ENCODE assay signal across 8 cellular contexts in the genomic region with DNA sequence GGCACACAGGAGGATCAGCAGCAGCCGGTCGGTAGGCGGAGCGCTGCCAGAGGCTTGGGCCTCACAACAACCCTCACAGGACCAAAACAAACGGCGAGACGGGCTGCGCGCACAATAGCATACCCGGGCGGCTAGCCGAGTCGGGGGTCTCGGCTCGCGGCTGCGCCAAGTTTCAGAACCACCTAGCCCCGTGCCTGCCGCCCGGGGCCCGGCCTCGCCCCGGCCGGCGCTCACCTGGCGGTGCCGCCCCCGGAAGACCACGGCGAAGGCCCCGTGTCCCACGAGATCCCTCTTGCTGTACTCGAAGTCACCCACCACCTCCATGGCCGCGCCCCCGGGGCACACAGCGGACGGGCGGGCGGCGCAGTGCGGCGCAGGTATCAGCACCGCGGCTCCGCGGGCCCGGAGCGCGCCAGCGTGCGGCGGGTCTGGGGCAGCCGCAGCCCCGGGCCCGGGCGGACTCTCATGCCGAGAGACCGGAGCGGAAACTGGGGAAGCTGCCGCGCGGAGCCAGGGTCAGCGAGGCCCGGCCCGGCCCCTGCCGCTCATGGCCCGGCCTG. TPM values are rescaled to one million over a fixed set of nuclear protein-coding genes. Genes with fewer than 3 reads are reported as not detected.
DNase-seq lines count a peak whose midpoint lies in the region; ATAC-seq and TF ChIP-seq lines count a peak whose summit lies in the region.

No MANE protein-coding gene starts in this region.

- TF ChIP-seq CTCF in WI38 (IDR thresholded peaks at IDR 0.05; ENCODE audit: low read depth, low read length) = peak; percentile 49; the same call in 1 of the 2 replicates
- TF ChIP-seq CTCF in chondrocyte (IDR thresholded peaks at IDR 0.05) = peak; percentile 66

- peak overlapping the region; percentile 75 for H3K4me3 ChIP-seq in WI38 (ENCODE audit: low read depth, low read length)
- H3K4me3 ChIP-seq in skin epidermis = peak overlapping the region; percentile 50 to 95 (median 87)

- no peaks in the 10 kb centered on the region for H3K9me3 Mint-ChIP-seq in chondrocyte (ENCODE audit: low read depth)

- peak overlapping the region; percentile 55 to 95 (median 81) for H3K27ac ChIP-seq in skin epidermis

- DNase-seq in C1 segment of cervical spinal cord (lab: John Stamatoyannopoulos, UW) (peak in 11 of 14 donors; percentile 38 to 75 (median 65)), NCI-H1105 treated with DMSO at 0.1 percent for 48 hours (lab: John Stamatoyannopoulos, UW) (peak; percentile 59), chondrocyte (ENCODE audit: low spot score) (peak; percentile 75), islet precursor cell (peak; percentile 91)

- peak overlapping the region; percentile 74 for H3K27ac Mint-ChIP-seq in chondrocyte (ENCODE audit: unreplicated experiment)

- peaks cover 17% of the 10 kb centered on the region for H3K4me1 Mint-ChIP-seq in chondrocyte (ENCODE audit: low read depth)

- no peaks in the 10 kb centered on the region for H3K27me3 Mint-ChIP-seq in chondrocyte (ENCODE audit: low read depth)

- peaks cover 6% of the 10 kb centered on the region for H3K36me3 Mint-ChIP-seq in chondrocyte (ENCODE audit: low read depth)

- H3K4me3 Mint-ChIP-seq in chondrocyte (ENCODE audit: unreplicated experiment) = peak overlapping the region; percentile 86

- ATAC-seq in GM21423 (IDR thresholded peaks at IDR 0.05; ENCODE audit: unreplicated experiment) (peak; percentile 48), HG02763 (IDR thresholded peaks at IDR 0.05; ENCODE audit: unreplicated experiment) (no peak)

RNA-seq across cellular contexts. Expression of a gene that starts 0.6 kb away (rescaled TPM):
- total RNA-seq in chondrocyte = 29.8 to 33.5 TPM (median 29.8 TPM) in 3 replicates
